1 cellular context compared by ENCODE assay signal in the genomic region with DNA sequence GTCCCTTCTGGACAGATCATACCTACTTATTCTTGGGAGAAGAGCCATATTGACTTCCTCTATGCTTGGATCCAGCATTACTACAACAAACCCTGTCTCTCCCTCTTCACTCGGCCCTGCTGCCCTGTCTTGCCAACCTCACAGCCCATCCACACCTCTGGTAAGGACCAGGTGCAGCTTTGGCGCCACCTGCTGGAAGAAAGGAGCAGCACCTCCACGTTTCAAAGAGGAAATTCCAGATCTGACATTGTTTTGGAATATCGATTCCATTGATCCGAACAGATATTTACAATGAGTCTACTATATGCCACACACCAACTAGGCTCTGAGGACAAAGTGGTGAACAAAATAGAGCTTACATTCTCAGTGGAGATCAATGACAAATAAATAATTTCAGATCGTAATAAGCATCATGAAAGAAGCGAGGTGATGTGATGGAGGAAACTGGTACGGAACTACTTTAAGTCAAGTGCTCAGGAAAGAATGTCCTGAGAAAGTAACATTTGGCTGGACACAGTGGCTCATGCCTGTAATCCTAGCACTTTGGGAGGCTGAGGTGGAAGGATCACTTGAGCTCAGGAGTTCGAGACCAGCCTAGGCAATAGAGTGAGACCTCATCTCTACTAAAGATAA.
TF ChIP-seq lines count a peak whose summit lies in the region.

No MANE protein-coding gene starts in this region.

TF ChIP-seq in GM12878, 131 proteins besides CTCF, POLR2A, EP300 and RAD21 (continued from another document):
- TF ChIP-seq, protein P1, sequence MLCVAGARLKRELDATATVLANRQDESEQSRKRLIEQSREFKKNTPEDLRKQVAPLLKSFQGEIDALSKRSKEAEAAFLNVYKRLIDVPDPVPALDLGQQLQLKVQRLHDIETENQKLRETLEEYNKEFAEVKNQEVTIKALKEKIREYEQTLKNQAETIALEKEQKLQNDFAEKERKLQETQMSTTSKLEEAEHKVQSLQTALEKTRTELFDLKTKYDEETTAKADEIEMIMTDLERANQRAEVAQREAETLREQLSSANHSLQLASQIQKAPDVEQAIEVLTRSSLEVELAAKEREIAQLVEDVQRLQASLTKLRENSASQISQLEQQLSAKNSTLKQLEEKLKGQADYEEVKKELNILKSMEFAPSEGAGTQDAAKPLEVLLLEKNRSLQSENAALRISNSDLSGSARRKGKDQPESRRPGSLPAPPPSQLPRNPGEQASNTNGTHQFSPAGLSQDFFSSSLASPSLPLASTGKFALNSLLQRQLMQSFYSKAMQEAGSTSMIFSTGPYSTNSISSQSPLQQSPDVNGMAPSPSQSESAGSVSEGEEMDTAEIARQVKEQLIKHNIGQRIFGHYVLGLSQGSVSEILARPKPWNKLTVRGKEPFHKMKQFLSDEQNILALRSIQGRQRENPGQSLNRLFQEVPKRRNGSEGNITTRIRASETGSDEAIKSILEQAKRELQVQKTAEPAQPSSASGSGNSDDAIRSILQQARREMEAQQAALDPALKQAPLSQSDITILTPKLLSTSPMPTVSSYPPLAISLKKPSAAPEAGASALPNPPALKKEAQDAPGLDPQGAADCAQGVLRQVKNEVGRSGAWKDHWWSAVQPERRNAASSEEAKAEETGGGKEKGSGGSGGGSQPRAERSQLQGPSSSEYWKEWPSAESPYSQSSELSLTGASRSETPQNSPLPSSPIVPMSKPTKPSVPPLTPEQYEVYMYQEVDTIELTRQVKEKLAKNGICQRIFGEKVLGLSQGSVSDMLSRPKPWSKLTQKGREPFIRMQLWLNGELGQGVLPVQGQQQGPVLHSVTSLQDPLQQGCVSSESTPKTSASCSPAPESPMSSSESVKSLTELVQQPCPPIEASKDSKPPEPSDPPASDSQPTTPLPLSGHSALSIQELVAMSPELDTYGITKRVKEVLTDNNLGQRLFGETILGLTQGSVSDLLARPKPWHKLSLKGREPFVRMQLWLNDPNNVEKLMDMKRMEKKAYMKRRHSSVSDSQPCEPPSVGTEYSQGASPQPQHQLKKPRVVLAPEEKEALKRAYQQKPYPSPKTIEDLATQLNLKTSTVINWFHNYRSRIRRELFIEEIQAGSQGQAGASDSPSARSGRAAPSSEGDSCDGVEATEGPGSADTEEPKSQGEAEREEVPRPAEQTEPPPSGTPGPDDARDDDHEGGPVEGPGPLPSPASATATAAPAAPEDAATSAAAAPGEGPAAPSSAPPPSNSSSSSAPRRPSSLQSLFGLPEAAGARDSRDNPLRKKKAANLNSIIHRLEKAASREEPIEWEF (IDR thresholded peaks at IDR 0.05; ENCODE audit: insufficient replicate concordance, low read depth, low read length): peak; percentile 20
- TF ChIP-seq IKZF2 (IDR thresholded peaks at IDR 0.05) (peak in 1 of 2 experiments; percentile 28; a peak in 1 of 4 replicates), IKZF1 (conservative IDR thresholded peaks at IDR 0.05) (peak; percentile 46; the same call in 1 of the 2 replicates), RAD51 (IDR thresholded peaks at IDR 0.05) (no peak), SMC3 (IDR thresholded peaks at IDR 0.05; ENCODE audit: borderline replicate concordance, low read length) (peak; percentile 99), RB1 (IDR thresholded peaks at IDR 0.05; ENCODE audit: borderline replicate concordance) (0 out of 2 replicates have a peak, but pooled peaks have one; percentile 52), POU2F2 (IDR thresholded peaks at IDR 0.05; ENCODE audit: borderline replicate concordance, low read depth, low read length) (peak; percentile 11; the same call in 1 of the 3 replicates)
- TF ChIP-seq, protein P2, sequence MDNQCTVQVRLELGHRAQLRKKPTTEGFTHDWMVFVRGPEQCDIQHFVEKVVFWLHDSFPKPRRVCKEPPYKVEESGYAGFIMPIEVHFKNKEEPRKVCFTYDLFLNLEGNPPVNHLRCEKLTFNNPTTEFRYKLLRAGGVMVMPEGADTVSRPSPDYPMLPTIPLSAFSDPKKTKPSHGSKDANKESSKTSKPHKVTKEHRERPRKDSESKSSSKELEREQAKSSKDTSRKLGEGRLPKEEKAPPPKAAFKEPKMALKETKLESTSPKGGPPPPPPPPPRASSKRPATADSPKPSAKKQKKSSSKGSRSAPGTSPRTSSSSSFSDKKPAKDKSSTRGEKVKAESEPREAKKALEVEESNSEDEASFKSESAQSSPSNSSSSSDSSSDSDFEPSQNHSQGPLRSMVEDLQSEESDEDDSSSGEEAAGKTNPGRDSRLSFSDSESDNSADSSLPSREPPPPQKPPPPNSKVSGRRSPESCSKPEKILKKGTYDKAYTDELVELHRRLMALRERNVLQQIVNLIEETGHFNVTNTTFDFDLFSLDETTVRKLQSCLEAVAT (IDR thresholded peaks at IDR 0.05): 0 out of 2 replicates have a peak, but pooled peaks have one; percentile 26
